8 cellular contexts compared by ENCODE assay signal in the genomic region with DNA sequence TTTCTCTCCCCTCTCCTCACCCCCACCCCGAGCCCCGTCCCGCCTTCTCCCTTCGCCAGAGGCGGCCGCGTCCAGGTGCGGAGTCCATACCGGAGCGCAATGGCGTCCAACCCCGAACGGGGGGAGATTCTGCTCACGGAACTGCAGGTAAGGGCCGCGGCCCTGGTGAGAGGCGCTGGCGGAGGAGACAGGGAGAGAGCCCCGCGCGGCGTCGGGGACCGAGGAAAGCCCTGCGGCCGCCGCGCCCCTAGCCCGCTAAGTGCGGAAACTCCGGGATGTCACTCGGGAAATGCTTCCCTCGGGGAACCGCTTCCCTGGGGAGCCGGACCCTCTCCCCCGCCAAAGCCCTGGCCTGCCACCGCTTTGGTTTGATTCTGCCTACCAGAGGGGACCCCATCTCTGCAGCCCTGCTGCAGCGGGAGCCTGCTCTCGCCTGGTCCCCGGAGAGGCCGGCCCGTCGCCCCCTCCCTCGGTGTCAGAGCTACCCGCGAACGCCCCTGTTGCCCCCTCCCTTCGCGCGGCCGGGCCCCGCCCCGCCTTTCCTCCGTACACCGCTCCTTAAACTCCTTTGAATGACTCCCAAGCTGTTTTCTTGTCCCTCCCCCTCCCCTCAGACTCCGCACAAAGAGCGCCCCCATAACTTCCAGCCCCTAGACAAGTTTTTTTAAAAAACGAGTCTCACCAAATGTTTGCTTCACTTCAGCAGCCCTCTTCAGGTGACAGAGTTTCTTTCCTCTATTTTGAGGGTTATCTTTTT. TPM values are rescaled to one million over a fixed set of nuclear protein-coding genes. Genes with fewer than 3 reads are reported as not detected.
DNase-seq lines count a peak whose midpoint lies in the region; ATAC-seq and TF ChIP-seq lines count a peak whose summit lies in the region.

No MANE protein-coding gene starts in this region.

- peak; percentile 29 for ATAC-seq in HG02623 (IDR thresholded peaks at IDR 0.05; ENCODE audit: unreplicated experiment)
- ATAC-seq in sciatic nerve: peak; percentile 33

- peak overlapping the region; percentile 84 for H3K4me3 ChIP-seq in GM12875 (ENCODE audit: low read depth, low read length)

- DNase-seq in NCI-H1092 (lab: John Stamatoyannopoulos, UW) (peak; percentile 71), T-helper 1 cell (peak; percentile 23 to 54 (median 50)), anterior cingulate cortex (lab: John Stamatoyannopoulos, UW) (peak in 46 of 58 donors; percentile 17 to 74 (median 49)), hypothalamus (lab: John Stamatoyannopoulos, UW) (peak in 39 of 51 donors; percentile 10 to 68 (median 47)), sciatic nerve (ENCODE audit: low spot score) (peak; percentile 76), middle frontal gyrus (ENCODE audit: extremely low spot score, low spot score) (no peak)

- TF ChIP-seq CTCF in GM12875 (IDR thresholded peaks at IDR 0.05; ENCODE audit: borderline replicate concordance, insufficient read depth, low read depth, low read length): no peak

- intact Hi-C loops in sciatic nerve (cut with DNase I): no loop called here

RNA-seq across cellular contexts. Expression of a gene that starts 0.6 kb away (rescaled TPM):
- 56.4 TPM for total RNA-seq in sciatic nerve
